13 cellular contexts compared by ENCODE assay signal in genomic region chr20:537983-538382, GRCh38.
"Had no signal": no experiment of that assay in that cellular context is flagged by ENCODE, and none has a peak within 500 bp of the region (broad histone marks: within the 10 kb centered on the region; RNA-seq: fewer than 3 reads in every experiment).

No MANE protein-coding gene starts in this region.

- H3K4me3 Mint-ChIP-seq: activated CD4-positive, alpha-beta T cell treated with anti-CD3 and anti-CD28 coated beads, Interleukin-2, amount 10 ng/mL, durations not matched to agents 24 days and 14 days; activated naive CD4-positive, alpha-beta T cell treated with anti-CD3 and anti-CD28 coated beads, Interleukin-2, amount 10 ng/mL, durations not matched to agents 7 days and 5 days had no signal

- FAIRE-seq: colon, endothelial cell of umbilical vein had no signal

- ATAC-seq: stimulated activated naive CD8-positive, alpha-beta T cell treated with anti-CD3 and anti-CD28 coated beads, Interleukin-15, Interleukin-2, amounts not matched to agents 100 U/mL and 50 U/mL, for 24 hours had no signal

- H3K27ac Mint-ChIP-seq: activated CD4-positive, alpha-beta T cell treated with anti-CD3 and anti-CD28 coated beads, Interleukin-2, amount 10 ng/mL, durations not matched to agents 24 days and 14 days; activated naive CD4-positive, alpha-beta T cell treated with anti-CD3 and anti-CD28 coated beads, Interleukin-2, amount 10 ng/mL, durations not matched to agents 7 days and 5 days; activated T-helper 2 cell treated with anti-CD3 and anti-CD28 coated beads, Interferon-gamma antibody, Interleukin-2, Interleukin-4, amounts not matched to agents 10 μg/mL and 5 μg/mL and 100 μg/mL, durations not matched to agents 14 hours and 24 hours and 36 hours had no signal

- H3K9me3 Mint-ChIP-seq: activated T-helper 2 cell treated with anti-CD3 and anti-CD28 coated beads, Interferon-gamma antibody, Interleukin-2, Interleukin-4, amounts not matched to agents 10 μg/mL and 5 μg/mL and 100 μg/mL, durations not matched to agents 14 hours and 24 hours and 36 hours had no signal

- DNase-seq: activated CD4-positive, alpha-beta T cell treated with anti-CD3 and anti-CD28 coated beads, Interleukin-2, amount 10 ng/mL, durations not matched to agents 24 days and 14 days; activated CD8-positive, alpha-beta memory T cell treated with anti-CD3 and anti-CD28 coated beads, Interleukin-2, amount 50 U/mL, for 48 hours; activated naive CD4-positive, alpha-beta T cell treated with anti-CD3 and anti-CD28 coated beads, Interleukin-2, amount 10 ng/mL, durations not matched to agents 7 days and 5 days; esophagus squamous epithelium; left ventricle myocardium inferior; naive B cell; stimulated activated CD4-positive, alpha-beta T cell treated with anti-CD3 and anti-CD28 coated beads, Interleukin-15, amount 100 ng/mL, for 24 hours; stimulated activated CD4-positive, alpha-beta T cell treated with anti-CD3 and anti-CD28 coated beads, Interleukin-4, amount 100 ng/mL, for 24 hours; stimulated activated naive CD8-positive, alpha-beta T cell treated with anti-CD3 and anti-CD28 coated beads, Interleukin-15, Interleukin-2, amounts not matched to agents 100 U/mL and 50 U/mL, for 24 hours; T-helper 2 cell had no signal

- H3K27me3 Mint-ChIP-seq: activated CD4-positive, alpha-beta T cell treated with anti-CD3 and anti-CD28 coated beads, Interleukin-2, amount 10 ng/mL, durations not matched to agents 24 days and 14 days; activated naive CD4-positive, alpha-beta T cell treated with anti-CD3 and anti-CD28 coated beads, Interleukin-2, amount 10 ng/mL, durations not matched to agents 7 days and 5 days; naive B cell had no signal

- H3K36me3 Mint-ChIP-seq: naive B cell had no signal
